In the genomic region with DNA sequence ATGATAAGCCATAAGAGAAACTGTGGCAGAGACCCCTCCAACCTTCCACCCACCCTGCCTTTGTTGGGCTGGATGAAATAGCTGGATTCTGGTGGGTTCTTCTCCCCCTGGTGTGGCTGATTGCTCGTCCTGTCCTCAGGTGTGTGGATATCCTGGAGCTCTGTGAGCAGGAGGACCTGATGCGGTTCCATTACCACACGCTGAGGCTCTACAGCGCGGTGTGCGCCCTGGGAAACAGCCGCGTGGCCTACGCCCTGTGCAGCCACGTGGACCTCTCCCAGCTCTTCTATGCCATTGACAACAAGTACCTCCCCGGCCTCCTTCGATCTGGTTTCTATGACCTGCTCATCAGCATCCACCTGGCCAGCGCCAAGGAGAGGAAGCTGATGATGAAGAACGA, we compare ENCODE assay signal across 9 cellular contexts.
"Had no signal": no experiment of that assay in that cellular context is flagged by ENCODE, and none has a peak within 500 bp of the region (broad histone marks: within the 10 kb centered on the region; RNA-seq: fewer than 3 reads in every experiment).

No MANE protein-coding gene starts in this region.

- DNase-seq: GM23248, GOT3, H7, HFFc6 had no signal

- H3K9me3 ChIP-seq: HAP-1 had no signal

- H3K36me3 ChIP-seq: HAP-1 had no signal

- H3K4me1 ChIP-seq: HAP-1 had no signal

- H3K4me3 ChIP-seq: GM23248, HAP-1, K562 had no signal

- H2AFZ ChIP-seq: GM23248 had no signal

- ATAC-seq: HCT116, HepG2, K562 had no signal

- H3K9ac ChIP-seq: GM23248 had no signal

- H3K27ac ChIP-seq: GM23248, HL-60 had no signal
